Comparison of ENCODE assay signal across 25 cellular contexts in genomic region chrX:20388594-20388993, GRCh38.
DNase-seq lines count a peak whose midpoint lies in the region; ATAC-seq, FAIRE-seq and TF ChIP-seq lines count a peak whose summit lies in the region.
"Had no signal": no experiment of that assay in that cellular context is flagged by ENCODE, and none has a peak within 500 bp of the region (broad histone marks: within the 10 kb centered on the region; RNA-seq: fewer than 3 reads in every experiment).

No MANE protein-coding gene starts in this region.

- H3K9me3 Mint-ChIP-seq in astrocyte (ENCODE audit: unreplicated experiment): no peaks in the 10 kb centered on the region
- H3K9me3 Mint-ChIP-seq: CD4-positive, alpha-beta memory T cell had no signal

- in situ Hi-C loops in gastrocnemius medialis (cut with MboI; ENCODE audit: low sequenced_read_pairs in 4 of 4): no loop called here

- no peaks in the 10 kb centered on the region for H3K27me3 ChIP-seq in astrocyte (ENCODE audit: insufficient read depth, low read length)
- no peaks in the 10 kb centered on the region for H3K27me3 ChIP-seq in gastrocnemius medialis
- H3K27me3 ChIP-seq in thyroid gland: no peaks in the 10 kb centered on the region
- no peaks in the 10 kb centered on the region for H3K27me3 ChIP-seq in tibial nerve

- H3K36me3 ChIP-seq in astrocyte (ENCODE audit: insufficient read depth, low read length): no peaks in the 10 kb centered on the region
- no peaks in the 10 kb centered on the region for H3K36me3 ChIP-seq in gastrocnemius medialis
- H3K36me3 ChIP-seq in thyroid gland: no peaks in the 10 kb centered on the region
- H3K36me3 ChIP-seq in tibial nerve: no peaks in the 10 kb centered on the region

- no peaks in the 10 kb centered on the region for H3K79me2 ChIP-seq in astrocyte (ENCODE audit: insufficient read depth, low read length)

- peak overlapping the region; percentile 3 for H3K4me3 Mint-ChIP-seq in astrocyte (ENCODE audit: unreplicated experiment)
- H3K4me3 Mint-ChIP-seq: CD4-positive, alpha-beta memory T cell had no signal

- H3K27ac Mint-ChIP-seq in astrocyte (ENCODE audit: unreplicated experiment): no peak overlapping the region
- H3K27ac Mint-ChIP-seq: CD4-positive, alpha-beta memory T cell had no signal

- no peak overlapping the region for H2AFZ ChIP-seq in astrocyte (ENCODE audit: low read depth, low read length)

- FAIRE-seq in astrocyte (lab: Jason Lieb, UNC): no peak
- FAIRE-seq: GM12891, H54 had no signal

- no peak for TF ChIP-seq POLR2A in gastrocnemius medialis (IDR thresholded peaks at IDR 0.05)
- no peak for TF ChIP-seq POLR2A in thyroid gland (IDR thresholded peaks at IDR 0.05)
- no peak for TF ChIP-seq POLR2A in tibial nerve (IDR thresholded peaks at IDR 0.05)

- WGBS in thyroid gland, 2 donors: 25 to 38% methylated on average over 5 of the region's 5 CpGs
- 43 to 53% methylated on average over 3 to 5 of the region's 5 CpGs for WGBS in tibial nerve, 2 donors

- peaks cover 2% of the 10 kb centered on the region for H3K27me3 Mint-ChIP-seq in astrocyte (ENCODE audit: low read depth, unreplicated experiment)
- H3K27me3 Mint-ChIP-seq: CD4-positive, alpha-beta memory T cell had no signal

- TF ChIP-seq CTCF in astrocyte (IDR thresholded peaks at IDR 0.05; ENCODE audit: insufficient read depth, low read depth, low read length) (no peak), gastrocnemius medialis (IDR thresholded peaks at IDR 0.05 in 4 of 5, conservative IDR thresholded peaks at IDR 0.05 in 1 of 5) (no peak), thyroid gland (IDR thresholded peaks at IDR 0.05) (no peak), tibial nerve (IDR thresholded peaks at IDR 0.05) (no peak)

- no peak for TF ChIP-seq EP300 in tibial nerve (IDR thresholded peaks at IDR 0.05)

- no peak for ATAC-seq in gastrocnemius medialis

- H3K4me2 ChIP-seq in astrocyte (ENCODE audit: low read length): no peak overlapping the region

- DNase-seq in CMK (ENCODE audit: low read depth): peak; percentile 14
- peak; percentile 60 for DNase-seq in NCI-H226
- DNase-seq in astrocyte (ENCODE audit: low read depth): peak; percentile 64
- peak; percentile 28 for DNase-seq in myocyte (ENCODE audit: low read depth)
- DNase-seq in gastrocnemius medialis: no peak
- no peak for DNase-seq in NOMO-1 treated with dmso at 0.1 percent for 144 hours (lab: John Stamatoyannopoulos, UW; ENCODE audit: unreplicated experiment)
- no peak for DNase-seq in thyroid gland
- no peak for DNase-seq in tibial nerve (ENCODE audit: low spot score in 2 of 2)
- DNase-seq: C1 segment of cervical spinal cord; Caco-2; CD4-positive, alpha-beta memory T cell; EL; GF-D8; Karpas-422; NCI-H1092 treated with DMSO at 0.1 percent for 48 hours; NCI-H1436; NCI-H1930; NCI-H2107; NCI-H446; NCI-H524 treated with DMSO at 0.1 percent for 48 hours; NCI-H774; SHP77 treated with DMSO at 0.1 percent for 48 hours had no signal

- no peak overlapping the region for H3K4me3 ChIP-seq in astrocyte (ENCODE audit: insufficient read depth, low read depth, low read length)
- no peak overlapping the region for H3K4me3 ChIP-seq in gastrocnemius medialis
- H3K4me3 ChIP-seq in thyroid gland (replicated peaks in 1 of 3): no peak overlapping the region
- H3K4me3 ChIP-seq in tibial nerve: no peak overlapping the region

- H4K20me1 ChIP-seq in astrocyte (ENCODE audit: insufficient read depth, low read length): no peaks in the 10 kb centered on the region

- H3K4me1 ChIP-seq in astrocyte (ENCODE audit: insufficient read depth, low read length): no peaks in the 10 kb centered on the region
- H3K4me1 ChIP-seq in gastrocnemius medialis: peaks cover 0 to 3% of the 10 kb centered on the region in 2 donors
- H3K4me1 ChIP-seq in thyroid gland: no peaks in the 10 kb centered on the region
- H3K4me1 ChIP-seq in tibial nerve: no peaks in the 10 kb centered on the region

- H3K36me3 Mint-ChIP-seq in astrocyte (ENCODE audit: low read depth, unreplicated experiment): no peaks in the 10 kb centered on the region
- H3K36me3 Mint-ChIP-seq: CD4-positive, alpha-beta memory T cell had no signal

- no peaks in the 10 kb centered on the region for H3K4me1 Mint-ChIP-seq in astrocyte (ENCODE audit: low read depth, unreplicated experiment)
- H3K4me1 Mint-ChIP-seq: CD4-positive, alpha-beta memory T cell had no signal

- intact Hi-C loops in gastrocnemius medialis (cut with DNase I; ENCODE audit: low total_unique reads): no loop called here
- intact Hi-C loops in thyroid gland (cut with DNase I): no loop called here

- no peak overlapping the region for H3K27ac ChIP-seq in astrocyte (ENCODE audit: low read depth, low read length)
- no peak overlapping the region for H3K27ac ChIP-seq in gastrocnemius medialis
- no peak overlapping the region for H3K27ac ChIP-seq in thyroid gland
- H3K27ac ChIP-seq in tibial nerve: no peak overlapping the region
- H3K27ac ChIP-seq: RWPE1 had no signal

- H3K9ac ChIP-seq in astrocyte (ENCODE audit: low read length): no peak overlapping the region

- H3K9me3 ChIP-seq in astrocyte (ENCODE audit: insufficient read depth, low read depth, low read length) (no peaks in the 10 kb centered on the region), gastrocnemius medialis (no peaks in the 10 kb centered on the region), thyroid gland (no peaks in the 10 kb centered on the region), tibial nerve (no peaks in the 10 kb centered on the region)
- H3K9me3 ChIP-seq: Caco-2 had no signal

Comparison
In these comparisons a context has a peak if more than half of its experiments do, and no peak if none do; other contexts are left out.
1. DNase-seq: peak in CMK (single experiment), NCI-H226 (single experiment), astrocyte (single experiment) and myocyte (single experiment); none in gastrocnemius medialis (0 of 2), NOMO-1 treated with dmso at 0.1 percent for 144 hours (single experiment), thyroid gland (0 of 2) and tibial nerve (0 of 2).